ENCODE assay signal across 8 cellular contexts in the genomic region with DNA sequence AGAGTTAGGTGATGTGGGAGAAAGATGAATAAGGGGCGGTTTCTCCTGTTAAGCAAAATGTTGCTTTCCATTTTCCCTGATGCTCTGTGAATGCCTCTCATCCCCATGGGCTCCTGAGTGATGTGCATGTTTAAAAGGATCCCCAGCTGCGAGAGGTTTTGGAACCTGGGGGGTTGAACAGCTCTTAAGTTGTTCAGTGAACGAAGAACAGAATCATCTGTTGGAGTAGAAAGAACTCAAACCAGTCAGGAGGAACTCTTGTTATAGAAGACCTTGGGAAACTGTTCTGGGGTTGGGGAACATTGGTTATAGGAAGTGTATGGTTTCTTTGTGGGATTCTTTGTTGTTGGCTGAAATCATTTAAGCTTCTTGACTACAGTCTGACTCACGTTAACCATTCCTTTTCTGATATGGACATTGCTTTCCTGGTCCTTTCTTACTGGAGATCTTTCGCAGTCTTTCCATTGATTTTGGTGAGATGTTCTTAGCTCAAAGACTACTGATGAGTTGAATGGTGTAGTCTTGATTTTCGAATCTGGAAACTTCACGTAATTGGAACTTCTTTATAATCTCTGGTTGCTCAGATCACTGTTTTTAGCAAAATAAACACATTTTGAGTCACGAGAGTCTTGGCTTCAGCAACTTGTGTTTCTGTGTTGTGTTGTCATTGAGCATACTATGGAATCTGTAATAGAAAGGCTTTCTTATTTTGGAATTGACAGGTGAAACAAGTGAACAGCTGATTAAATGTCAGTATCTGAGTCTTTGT. TPM values are rescaled to one million over a fixed set of nuclear protein-coding genes. Genes with fewer than 3 reads are reported as not detected.
DNase-seq lines count a peak whose midpoint lies in the region; ATAC-seq, FAIRE-seq and TF ChIP-seq lines count a peak whose summit lies in the region.

No MANE protein-coding gene starts in this region.

- H3K27ac Mint-ChIP-seq in CD14-positive monocyte, result peak overlapping the region; percentile 97 to 99 (median 98)
- peak overlapping the region; percentile 100 for H3K27ac Mint-ChIP-seq in activated naive CD8-positive, alpha-beta T cell treated with anti-CD3 and anti-CD28 coated beads, Interleukin-2, amount 50 U/mL, for 24 hours

- DNase-seq in CD14-positive monocyte (ENCODE audit: low spot score), result no peak
- no peak for DNase-seq in activated naive CD8-positive, alpha-beta T cell treated with anti-CD3 and anti-CD28 coated beads, Interleukin-2, amount 50 U/mL, for 24 hours
- no peak for DNase-seq in kidney
- peak in 1 of 2 donors; percentile 12 for DNase-seq in suprapubic skin (ENCODE audit: low spot score in 2 of 2)
- DNase-seq in superior temporal gyrus (ENCODE audit: extremely low spot score), result no peak
- no peak for DNase-seq in cerebellar nuclear complex (lab: John Stamatoyannopoulos, UW)

- H3K27ac ChIP-seq in KMS-11 (peak overlapping the region; percentile 98), kidney (ENCODE audit: low read depth in 2 of 2, low read length in 2 of 2) (peak overlapping the region; percentile 100), suprapubic skin (peak overlapping the region; percentile 99)

- 30% methylated on average over 8 of the region's 8 CpGs for WGBS in suprapubic skin

- no peak for TF ChIP-seq EP300 in suprapubic skin (IDR thresholded peaks at IDR 0.05)

- H3K9me3 Mint-ChIP-seq in CD14-positive monocyte, result no peaks in the 10 kb centered on the region
- H3K9me3 Mint-ChIP-seq in activated naive CD8-positive, alpha-beta T cell treated with anti-CD3 and anti-CD28 coated beads, Interleukin-2, amount 50 U/mL, for 24 hours, result no peaks in the 10 kb centered on the region

- ATAC-seq in activated naive CD8-positive, alpha-beta T cell treated with anti-CD3 and anti-CD28 coated beads, Interleukin-2, amount 50 U/mL, for 24 hours, result no peak
- ATAC-seq in HG02852 (IDR thresholded peaks at IDR 0.05; ENCODE audit: unreplicated experiment), result no peak

- H3K9me3 ChIP-seq in kidney (ENCODE audit: control insufficient read depth in 1 of 2, low read length in 2 of 2) (peaks cover 0 to 2% of the 10 kb centered on the region in 2 donors), suprapubic skin (no peaks in the 10 kb centered on the region)

- H3K4me3 Mint-ChIP-seq in CD14-positive monocyte, result peak overlapping the region; percentile 70 to 86
- H3K4me3 Mint-ChIP-seq in activated naive CD8-positive, alpha-beta T cell treated with anti-CD3 and anti-CD28 coated beads, Interleukin-2, amount 50 U/mL, for 24 hours, result peak overlapping the region; percentile 80

- peaks cover 2 to 6% of the 10 kb centered on the region in 2 donors for H3K36me3 Mint-ChIP-seq in CD14-positive monocyte
- H3K36me3 Mint-ChIP-seq in activated naive CD8-positive, alpha-beta T cell treated with anti-CD3 and anti-CD28 coated beads, Interleukin-2, amount 50 U/mL, for 24 hours (ENCODE audit: low read depth), result peaks cover 8% of the 10 kb centered on the region

- H3K9ac ChIP-seq in KMS-11, result peak overlapping the region; percentile 96; the same call in 1 of the 2 replicates
- peak overlapping the region; percentile 46 to 99 for H3K9ac ChIP-seq in kidney (ENCODE audit: low read length in 2 of 2)

- H2AFZ ChIP-seq in KMS-11 (ENCODE audit: low read depth), result no peak overlapping the region

- no peaks in the 10 kb centered on the region for H3K27me3 Mint-ChIP-seq in CD14-positive monocyte (ENCODE audit: low read depth in 3 of 3)
- H3K27me3 Mint-ChIP-seq in activated naive CD8-positive, alpha-beta T cell treated with anti-CD3 and anti-CD28 coated beads, Interleukin-2, amount 50 U/mL, for 24 hours, result no peaks in the 10 kb centered on the region

- no peak for TF ChIP-seq POLR2A in suprapubic skin (IDR thresholded peaks at IDR 0.05)

- H4K20me1 ChIP-seq in KMS-11 (ENCODE audit: insufficient read depth), result no peaks in the 10 kb centered on the region

- H3K4me1 ChIP-seq in KMS-11 (ENCODE audit: low read depth, poor library complexity, severe bottlenecking) (peaks cover 30% of the 10 kb centered on the region), kidney (ENCODE audit: control insufficient read depth in 1 of 2, insufficient read depth in 1 of 2, low read depth in 1 of 2, low read length in 2 of 2) (peaks cover 14 to 20% of the 10 kb centered on the region in 2 donors), suprapubic skin (peaks cover 63% of the 10 kb centered on the region)

- peak overlapping the region; percentile 77 for H3K4me2 ChIP-seq in KMS-11

- intact Hi-C loops in CD14-positive monocyte (cut with micrococcal nuclease), result loop anchor here in 1 of 2 donors (10.0 kb wide), 1 partner anchor 189 kb away; a partner anchor contains a TSS
- intact Hi-C loops in kidney (cut with DNase I), result no loop called here

- TF ChIP-seq CTCF in CD14-positive monocyte (IDR thresholded peaks at IDR 0.05) (no peak), KMS-11 (conservative IDR thresholded peaks at IDR 0.05; ENCODE audit: low read depth, low read length) (no peak), kidney (IDR thresholded peaks at IDR 0.05; ENCODE audit: borderline replicate concordance, extremely low read depth, insufficient read depth) (no peak), suprapubic skin (IDR thresholded peaks at IDR 0.05) (no peak)

- no peaks in the 10 kb centered on the region for H3K27me3 ChIP-seq in KMS-11 (ENCODE audit: insufficient read depth, low read depth)
- no peaks in the 10 kb centered on the region for H3K27me3 ChIP-seq in suprapubic skin

- H3K4me3 ChIP-seq in KMS-11 (IDR thresholded peaks at IDR 0.05; ENCODE audit: insufficient read depth, low read depth, low read length) (no peak overlapping the region), kidney (ENCODE audit: low read length in 2 of 2) (peak overlapping the region; percentile 84 to 86), suprapubic skin (peak overlapping the region; percentile 68)

- H3K36me3 ChIP-seq in KMS-11 (ENCODE audit: insufficient read depth) (no peaks in the 10 kb centered on the region), kidney (ENCODE audit: control insufficient read depth in 1 of 2, insufficient read depth in 2 of 2, low read length in 2 of 2) (no peaks in the 10 kb centered on the region), suprapubic skin (peaks cover 4% of the 10 kb centered on the region)

- peaks cover 40% of the 10 kb centered on the region for H3K4me1 Mint-ChIP-seq in CD14-positive monocyte
- H3K4me1 Mint-ChIP-seq in activated naive CD8-positive, alpha-beta T cell treated with anti-CD3 and anti-CD28 coated beads, Interleukin-2, amount 50 U/mL, for 24 hours, result peaks cover 58% of the 10 kb centered on the region

- peaks cover 36% of the 10 kb centered on the region for H3K79me2 ChIP-seq in KMS-11 (ENCODE audit: insufficient read depth, low read depth)

- FAIRE-seq in kidney (lab: Jason Lieb, UNC), result no peak

RNA-seq across cellular contexts. Expression of a gene that starts 1.3 kb away (rescaled TPM):
- polyA plus RNA-seq in CD14-positive monocyte, result 1 to 10 TPM; 6.3 to 7.8 TPM
- 35.5 TPM for total RNA-seq in kidney
- polyA plus RNA-seq in kidney (ENCODE audit: insufficient read depth, low read depth, low replicate concordance), result 12.0 TPM
- 10 to 100 TPM; 27.8 to 68.2 (median 31.9) TPM for total RNA-seq in suprapubic skin

RNA-seq across cellular contexts. Expression of a gene that starts 21.0 kb away (rescaled TPM):
- polyA plus RNA-seq in CD14-positive monocyte (100 to 1,000 TPM in 1 of 2 donors, 10 to 100 TPM in 1; 84.3 to 108 TPM), kidney (ENCODE audit: insufficient read depth, low read depth, low replicate concordance) (105 TPM)
- total RNA-seq in kidney (34.5 TPM), suprapubic skin (10 to 100 TPM; 15.2 to 34.9 (median 22.9) TPM)

RNA-seq across cellular contexts. Expression of a gene that starts 58.2 kb away (rescaled TPM):
- polyA plus RNA-seq in CD14-positive monocyte, result 10 to 100 TPM; 28.4 to 53.3 TPM
- 26.1 TPM for total RNA-seq in kidney
- 3.8 TPM for polyA plus RNA-seq in kidney (ENCODE audit: insufficient read depth, low read depth, low replicate concordance)
- total RNA-seq in suprapubic skin, result 10 to 100 TPM in 1 of 4 donors, 1 to 10 TPM in 3; 5.2 to 21.0 (median 7.2) TPM
